ENCODE assay signal across 18 cellular contexts in genomic region chr11:82796970-82797594, GRCh38.
DNase-seq lines count a peak whose midpoint lies in the region; ATAC-seq, FAIRE-seq and TF ChIP-seq lines count a peak whose summit lies in the region.
"Had no signal": no experiment of that assay in that cellular context is flagged by ENCODE, and none has a peak within 500 bp of the region (broad histone marks: within the 10 kb centered on the region; RNA-seq: fewer than 3 reads in every experiment).

No MANE protein-coding gene starts in this region.

- H3K79me2 ChIP-seq in K562 (ENCODE audit: control insufficient read depth, insufficient read depth, low read length): no peaks in the 10 kb centered on the region
- H3K79me2 ChIP-seq: hepatocyte had no signal

- no peaks in the 10 kb centered on the region for H4K20me1 ChIP-seq in K562 (replicated peaks; ENCODE audit: control insufficient read depth, insufficient read depth, low read length)

- no peak for FAIRE-seq in K562 (lab: Jason Lieb, UNC)

- no peak overlapping the region for H3K4me3 ChIP-seq in K562
- H3K4me3 ChIP-seq: hepatocyte, mucosa of descending colon, SJSA1, tibial nerve had no signal

- H3K4me1 ChIP-seq in K562 (replicated peaks in 1 of 2; ENCODE audit: control insufficient read depth in 2 of 2, insufficient read depth in 2 of 2, low read length in 2 of 2): peaks cover 14 to 20% of the 10 kb centered on the region in 2 experiments; a peak in 4 of 5 replicates
- H3K4me1 ChIP-seq: SJSA1 had no signal

- no peak overlapping the region; a peak in 1 of 4 replicates for H3K9ac ChIP-seq in K562 (ENCODE audit: insufficient read depth in 1 of 2, low read depth in 2 of 2, low read length in 2 of 2)

- no peaks in the 10 kb centered on the region for H3K36me3 ChIP-seq in K562 (ENCODE audit: control insufficient read depth, insufficient read depth, low read length)
- H3K36me3 ChIP-seq: SJSA1, tibial nerve had no signal

- in situ Hi-C loops in K562 (cut with MboI): no loop called here

- no peak for TF ChIP-seq CTCF in K562 (IDR thresholded peaks at IDR 0.05 in 2 of 3, conservative IDR thresholded peaks at IDR 0.05 in 1 of 3; ENCODE audit: insufficient read depth in 2 of 3, low read depth in 1 of 3, low read length in 3 of 3)

- TF ChIP-seq POLR2A in K562 (conservative IDR thresholded peaks at IDR 0.05): no peak

- no peak for TF ChIP-seq EP300 in K562 (IDR thresholded peaks at IDR 0.05; ENCODE audit: low read length)

- BruUV-seq in K562 (replicated peaks; lab: Mats Ljungman, UMichigan): no TSS peak

- peak overlapping the region; percentile 64 for H2AFZ ChIP-seq in K562 (ENCODE audit: low read depth, low read length)
- H2AFZ ChIP-seq: hepatocyte had no signal

- no peaks in the 10 kb centered on the region for H3K9me3 ChIP-seq in K562 (replicated peaks; ENCODE audit: control insufficient read depth, insufficient read depth, low read depth, low read length)
- H3K9me3 ChIP-seq: mucosa of descending colon, SJSA1, tibial nerve had no signal

- TF ChIP-seq RAD21 in K562 (CRISPR knock-in tag; conservative IDR thresholded peaks at IDR 0.05 in 1 of 2, IDR thresholded peaks at IDR 0.05 in 1 of 2): no peak

- POLR2A ChIA-PET in K562 (lab: Yijun Ruan, JAX): interaction anchor here (0.5 to 1.1 kb wide), 3 partner anchors 75 to 145 kb away, joined by 3 to 4 read pairs (median 3); no protein-coding TSS in a partner anchor

- H3K27ac ChIP-seq in K562 (ENCODE audit: extremely low read depth, low read depth, low read length): no peak overlapping the region
- H3K27ac ChIP-seq: hepatocyte, SJSA1 had no signal

- H3K4me2 ChIP-seq in K562 (ENCODE audit: insufficient read depth, low read length): no peak overlapping the region
- H3K4me2 ChIP-seq: hepatocyte had no signal

- ATAC-seq in K562: peak; percentile 7; the same call in 2 of the 3 replicates
- peak; percentile 63 for ATAC-seq in left ventricle myocardium superior
- no peak for ATAC-seq in HG03095 (IDR thresholded peaks at IDR 0.05; ENCODE audit: unreplicated experiment)
- no peak for ATAC-seq in GM18498 (IDR thresholded peaks at IDR 0.05; ENCODE audit: unreplicated experiment)
- ATAC-seq: activated CD8-positive, alpha-beta memory T cell treated with anti-CD3 and anti-CD28 coated beads, Interleukin-2, amount 10 ng/mL, durations not matched to agents 7 days and 5 days; mucosa of descending colon had no signal

- no peaks in the 10 kb centered on the region for H3K9me1 ChIP-seq in K562 (ENCODE audit: control insufficient read depth, insufficient read depth, low read length)

- no peaks in the 10 kb centered on the region for H3K27me3 ChIP-seq in K562 (ENCODE audit: control insufficient read depth in 2 of 2, insufficient read depth in 2 of 2, low read length in 2 of 2)
- H3K27me3 ChIP-seq: hepatocyte, SJSA1, tibial nerve had no signal

- intact Hi-C loops in K562 (cut with micrococcal nuclease) (no loop called here), left ventricle myocardium superior (cut with micrococcal nuclease) (no loop called here)

- CTCF ChIA-PET in K562 (lab: Yijun Ruan, JAX; ENCODE audit: low intra/inter-chr PET ratio): no interaction called here

- WGBS in K562 (ENCODE audit: insufficient coverage, low coverage, missing lambda C conversion rate): 31% methylated on average over 3 of the region's 3 CpGs

- peak; percentile 57 for DNase-seq in NCI-H69 (lab: John Stamatoyannopoulos, UW)
- DNase-seq in K562 (ENCODE audit: extremely low read depth in 1 of 4, low spot score in 3 of 4): no peak
- peak; percentile 64 for DNase-seq in left ventricle myocardium superior
- DNase-seq in pons (ENCODE audit: low spot score): peak; percentile 78
- DNase-seq in ecto neural progenitor cell (ENCODE audit: low spot score): no peak
- no peak for DNase-seq in SKM-1 treated with dmso at 0.1 percent for 144 hours (lab: John Stamatoyannopoulos, UW; ENCODE audit: unreplicated experiment)
- DNase-seq: activated CD4-positive, alpha-beta T cell treated with anti-CD3 and anti-CD28 coated beads for 1 hour; activated CD8-positive, alpha-beta memory T cell treated with anti-CD3 and anti-CD28 coated beads, Interleukin-2, amount 10 ng/mL, durations not matched to agents 7 days and 5 days; activated gamma-delta T cell; effector memory CD4-positive, alpha-beta T cell; NCI-H187; T-helper 9 cell had no signal

TF ChIP-seq in K562, 482 proteins besides CTCF, POLR2A, EP300 and RAD21:
- peak; percentile 48 for TF ChIP-seq MEIS2 (IDR thresholded peaks at IDR 0.05; ENCODE audit: partially characterized antibody)
- no peak for TF ChIP-seq NCOA4 (IDR thresholded peaks at IDR 0.05; ENCODE audit: partially characterized antibody)
- TF ChIP-seq CHCHD3 (CRISPR knock-in tag; IDR thresholded peaks at IDR 0.05): no peak
- no peak for TF ChIP-seq XRCC5 (IDR thresholded peaks at IDR 0.05; ENCODE audit: low read depth, low read length)
- no peak for TF ChIP-seq CBFB (CRISPR knock-in tag; IDR thresholded peaks at IDR 0.05)
- TF ChIP-seq DDX20 (tag; IDR thresholded peaks at IDR 0.05; ENCODE audit: low read depth): no peak
- peak; percentile 31; the same call in 1 of the 2 replicates for TF ChIP-seq NFIC (IDR thresholded peaks at IDR 0.05)
- TF ChIP-seq PBX2 (CRISPR knock-in tag; IDR thresholded peaks at IDR 0.05; ENCODE audit: low read depth): no peak
- peak; percentile 73 for TF ChIP-seq PBX2 (tag; conservative IDR thresholded peaks at IDR 0.05; ENCODE audit: low read depth)
- TF ChIP-seq HMBOX1 (IDR thresholded peaks at IDR 0.05): peak; percentile 68
- TF ChIP-seq FOXM1 (IDR thresholded peaks at IDR 0.05; ENCODE audit: low read depth): no peak
- TF ChIP-seq FOXM1 (CRISPR knock-in tag; IDR thresholded peaks at IDR 0.05; ENCODE audit: low read depth): no peak
- TF ChIP-seq PKNOX1 (IDR thresholded peaks at IDR 0.05): peak; percentile 24; the same call in 1 of the 2 replicates
- TF ChIP-seq ESRRA (IDR thresholded peaks at IDR 0.05; ENCODE audit: borderline replicate concordance, low read depth): peak; percentile 67

Comparison
In these comparisons a context has a peak if more than half of its experiments do, and no peak if none do; other contexts are left out.
1. DNase-seq: peak in NCI-H69 (single experiment), left ventricle myocardium superior (single experiment) and pons (single experiment); none in K562 (0 of 4), ecto neural progenitor cell (single experiment) and SKM-1 treated with dmso at 0.1 percent for 144 hours (single experiment).
2. ATAC-seq: peak in K562 (single experiment) and left ventricle myocardium superior (single experiment); none in HG03095 (single experiment) and GM18498 (single experiment).